In the genomic region with DNA sequence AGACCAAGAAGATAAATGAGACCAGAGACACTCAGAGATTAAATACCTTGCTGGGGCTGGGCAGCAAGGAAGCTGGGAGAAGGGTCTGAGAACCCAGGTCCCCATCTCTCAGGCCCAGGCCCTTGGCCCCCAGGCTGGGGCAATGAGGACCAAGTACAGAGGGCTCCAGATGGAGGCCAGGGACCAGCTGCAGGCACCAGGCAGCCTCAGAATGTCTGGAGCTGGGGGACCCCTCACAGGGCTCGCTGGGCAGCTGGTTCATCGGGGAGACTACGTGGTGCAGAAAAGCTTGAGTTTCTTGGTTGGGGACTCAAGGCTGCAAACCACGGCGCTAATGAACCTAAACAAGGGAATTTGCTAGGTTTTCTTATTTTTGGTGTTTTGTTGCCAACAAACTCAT, we compare ENCODE assay signal across 31 cellular contexts.
"Had no signal": no experiment of that assay in that cellular context is flagged by ENCODE, and none has a peak within 500 bp of the region (broad histone marks: within the 10 kb centered on the region; RNA-seq: fewer than 3 reads in every experiment).

No MANE protein-coding gene starts in this region.

- H3K9me3 ChIP-seq: SJSA1, SK-N-SH had no signal

- DNase-seq: activated B cell treated with CpG ODN at 0.5 μM for 24 hours; activated CD4-positive, alpha-beta memory T cell treated with anti-CD3 and anti-CD28 coated beads, Interleukin-2, amount 10 ng/mL, durations not matched to agents 7 days and 5 days; activated CD4-positive, alpha-beta T cell treated with anti-CD3 and anti-CD28 coated beads for 48 hours; activated CD4-positive, CD25-positive, alpha-beta regulatory T cell treated with anti-CD3 and anti-CD28 coated beads, Interleukin-2, amount 50 U/mL, for 72 hours; activated CD8-positive, alpha-beta memory T cell treated with anti-CD3 and anti-CD28 coated beads for 24 hours; activated CD8-positive, alpha-beta memory T cell treated with anti-CD3 and anti-CD28 coated beads, Interleukin-2, amount 10 ng/mL, durations not matched to agents 7 days and 5 days; activated CD8-positive, alpha-beta memory T cell treated with anti-CD3 and anti-CD28 coated beads, Interleukin-2, amount 50 U/mL, for 48 hours; activated effector memory CD4-positive, alpha-beta T cell treated with Interleukin-2 at 50 U/mL for 16 hours; activated naive CD4-positive, alpha-beta T cell treated with anti-CD3 and anti-CD28 coated beads, Interleukin-2, amount 10 ng/mL, durations not matched to agents 7 days and 5 days; activated naive CD8-positive, alpha-beta T cell treated with anti-CD3 and anti-CD28 coated beads, Interleukin-2, amount 50 U/mL, for 24 hours; activated T-cell treated with anti-CD3 and anti-CD28 coated beads, Interleukin-2, amount 50 U/mL, for 48 hours; anterior cingulate cortex; Karpas-422; NCI-H1105; NCI-H1436; NCI-H1694 treated with DMSO at 0.1 percent for 48 hours; NCI-H2029; NCI-H345; NCI-H524 treated with DMSO at 0.1 percent for 48 hours; SHP77 treated with DMSO at 0.1 percent for 48 hours; SK-N-SH had no signal

- H3K4me3 ChIP-seq: K562, SJSA1 had no signal

- ATAC-seq: activated CD8-positive, alpha-beta memory T cell treated with anti-CD3 and anti-CD28 coated beads, Interleukin-2, amount 10 ng/mL, durations not matched to agents 7 days and 5 days; activated naive CD8-positive, alpha-beta T cell treated with anti-CD3 and anti-CD28 coated beads, Interleukin-2, amount 50 U/mL, for 24 hours; K562; Panc1 had no signal

- H3K9me3 Mint-ChIP-seq: activated B cell treated with CpG ODN at 0.5 μM for 24 hours; activated CD4-positive, alpha-beta memory T cell treated with anti-CD3 and anti-CD28 coated beads, Interleukin-2, amount 10 ng/mL, durations not matched to agents 7 days and 5 days; activated naive CD4-positive, alpha-beta T cell treated with anti-CD3 and anti-CD28 coated beads, Interleukin-2, amount 10 ng/mL, durations not matched to agents 7 days and 5 days; activated naive CD8-positive, alpha-beta T cell treated with anti-CD3 and anti-CD28 coated beads, Interleukin-2, amount 50 U/mL, for 24 hours; T-helper 1 cell treated with Interleukin-12 subunit alpha and Interleukin-12 subunit beta and Interleukin-4 antibody, amounts not matched to agents 30 μg/mL and 1 μg/mL, for 36 hours; T-helper 2 cell treated with Interferon-gamma antibody and Interleukin-4, amounts not matched to agents 5 μg/mL and 100 μg/mL, for 36 hours had no signal

- H3K27ac Mint-ChIP-seq: activated B cell treated with CpG ODN at 0.5 μM for 24 hours; activated CD4-positive, alpha-beta memory T cell treated with anti-CD3 and anti-CD28 coated beads, Interleukin-2, amount 10 ng/mL, durations not matched to agents 7 days and 5 days; activated CD8-positive, alpha-beta memory T cell treated with anti-CD3 and anti-CD28 coated beads, Interleukin-2, amount 10 ng/mL, durations not matched to agents 7 days and 5 days; activated naive CD4-positive, alpha-beta T cell treated with anti-CD3 and anti-CD28 coated beads, Interleukin-2, amount 10 ng/mL, durations not matched to agents 7 days and 5 days; activated naive CD8-positive, alpha-beta T cell; activated naive CD8-positive, alpha-beta T cell treated with anti-CD3 and anti-CD28 coated beads, Interleukin-2, amount 50 U/mL, for 24 hours; brain; T-helper 1 cell treated with Interleukin-12 subunit alpha and Interleukin-12 subunit beta and Interleukin-4 antibody, amounts not matched to agents 30 μg/mL and 1 μg/mL, for 36 hours; T-helper 2 cell treated with Interferon-gamma antibody and Interleukin-4, amounts not matched to agents 5 μg/mL and 100 μg/mL, for 36 hours had no signal

- H3K27me3 Mint-ChIP-seq: activated B cell treated with CpG ODN at 0.5 μM for 24 hours; activated CD4-positive, alpha-beta memory T cell treated with anti-CD3 and anti-CD28 coated beads, Interleukin-2, amount 10 ng/mL, durations not matched to agents 7 days and 5 days; activated naive CD4-positive, alpha-beta T cell treated with anti-CD3 and anti-CD28 coated beads, Interleukin-2, amount 10 ng/mL, durations not matched to agents 7 days and 5 days; activated naive CD8-positive, alpha-beta T cell; activated naive CD8-positive, alpha-beta T cell treated with anti-CD3 and anti-CD28 coated beads, Interleukin-2, amount 50 U/mL, for 24 hours had no signal

- H3K9ac ChIP-seq: SK-N-SH had no signal

- H3K27ac ChIP-seq: SJSA1, VCaP had no signal

- H3K4me3 Mint-ChIP-seq: activated B cell treated with CpG ODN at 0.5 μM for 24 hours; activated CD4-positive, alpha-beta memory T cell treated with anti-CD3 and anti-CD28 coated beads, Interleukin-2, amount 10 ng/mL, durations not matched to agents 7 days and 5 days; activated CD8-positive, alpha-beta memory T cell treated with anti-CD3 and anti-CD28 coated beads, Interleukin-2, amount 10 ng/mL, durations not matched to agents 7 days and 5 days; activated naive CD4-positive, alpha-beta T cell treated with anti-CD3 and anti-CD28 coated beads, Interleukin-2, amount 10 ng/mL, durations not matched to agents 7 days and 5 days; activated naive CD8-positive, alpha-beta T cell; activated naive CD8-positive, alpha-beta T cell treated with anti-CD3 and anti-CD28 coated beads, Interleukin-2, amount 50 U/mL, for 24 hours; brain; T-helper 1 cell treated with Interleukin-12 subunit alpha and Interleukin-12 subunit beta and Interleukin-4 antibody, amounts not matched to agents 30 μg/mL and 1 μg/mL, for 36 hours; T-helper 2 cell treated with Interferon-gamma antibody and Interleukin-4, amounts not matched to agents 5 μg/mL and 100 μg/mL, for 36 hours had no signal

- H3K36me3 ChIP-seq: SJSA1 had no signal

- H3K36me3 Mint-ChIP-seq: activated CD8-positive, alpha-beta memory T cell treated with anti-CD3 and anti-CD28 coated beads, Interleukin-2, amount 10 ng/mL, durations not matched to agents 7 days and 5 days; activated naive CD4-positive, alpha-beta T cell treated with anti-CD3 and anti-CD28 coated beads, Interleukin-2, amount 10 ng/mL, durations not matched to agents 7 days and 5 days had no signal

- H3K4me1 Mint-ChIP-seq: activated naive CD4-positive, alpha-beta T cell treated with anti-CD3 and anti-CD28 coated beads, Interleukin-2, amount 10 ng/mL, durations not matched to agents 7 days and 5 days had no signal

- FAIRE-seq: bronchial epithelial cell, K562, TTC549 had no signal
